ENCODE assay signal across 11 cellular contexts in genomic region chr7:380226-380550, GRCh38.
A peak's percentile ranks its signal among the peaks of the same experiment; 100 is the strongest.
DNase-seq lines count a peak whose midpoint lies in the region; ATAC-seq and TF ChIP-seq lines count a peak whose summit lies in the region.
"Had no signal": no experiment of that assay in that cellular context is flagged by ENCODE, and none has a peak within 500 bp of the region (broad histone marks: within the 10 kb centered on the region; RNA-seq: fewer than 3 reads in every experiment).

No MANE protein-coding gene starts in this region.

- peaks cover 27% of the 10 kb centered on the region for H3K4me1 Mint-ChIP-seq in activated naive CD4-positive, alpha-beta T cell treated with anti-CD3 and anti-CD28 coated beads, Interleukin-2, amount 50 U/mL, for 24 hours
- peaks cover 25 to 31% (median 26%) of the 10 kb centered on the region in 3 donors for H3K4me1 Mint-ChIP-seq in naive B cell
- H3K4me1 Mint-ChIP-seq in activated CD4-positive, alpha-beta memory T cell treated with anti-CD3 and anti-CD28 coated beads, Interleukin-2, amount 10 ng/mL, durations not matched to agents 7 days and 5 days: peaks cover 23% of the 10 kb centered on the region

- H3K27me3 ChIP-seq in thoracic aorta (replicated peaks; ENCODE audit: insufficient read depth): no peaks in the 10 kb centered on the region
- H3K27me3 ChIP-seq in BE2C: peaks cover 6% of the 10 kb centered on the region; the same call in 1 of the 2 replicates

- ATAC-seq in naive B cell (ENCODE audit: low read depth in 2 of 2): no peak
- no peak for ATAC-seq in thoracic aorta (ENCODE audit: insufficient number of reproducible peaks, low FRiP score, low read depth)
- ATAC-seq in HG03442 (IDR thresholded peaks at IDR 0.05; ENCODE audit: unreplicated experiment): no peak

- peak overlapping the region; percentile 62 for H3K4me3 ChIP-seq in thoracic aorta
- no peak overlapping the region for H3K4me3 ChIP-seq in BE2C (ENCODE audit: low read depth, low read length)

- POLR2A ChIA-PET in activated CD4-positive, alpha-beta memory T cell treated with anti-CD3 and anti-CD28 coated beads, Interleukin-2, amount 10 ng/mL, durations not matched to agents 7 days and 5 days (lab: Charles Lee): no interaction called here

- CTCF ChIA-PET in activated CD4-positive, alpha-beta memory T cell treated with anti-CD3 and anti-CD28 coated beads, Interleukin-2, amount 10 ng/mL, durations not matched to agents 7 days and 5 days (lab: Charles Lee): no interaction called here

- H3K36me3 ChIP-seq in thoracic aorta (no peaks in the 10 kb centered on the region), BE2C (no peaks in the 10 kb centered on the region)

- peak overlapping the region; percentile 63 for H3K4me3 Mint-ChIP-seq in activated naive CD4-positive, alpha-beta T cell treated with anti-CD3 and anti-CD28 coated beads, Interleukin-2, amount 50 U/mL, for 24 hours
- peak overlapping the region; percentile 55 to 91 (median 80) for H3K4me3 Mint-ChIP-seq in naive B cell
- no peak overlapping the region for H3K4me3 Mint-ChIP-seq in activated CD4-positive, alpha-beta memory T cell treated with anti-CD3 and anti-CD28 coated beads, Interleukin-2, amount 10 ng/mL, durations not matched to agents 7 days and 5 days

- H3K9me3 Mint-ChIP-seq in activated naive CD4-positive, alpha-beta T cell treated with anti-CD3 and anti-CD28 coated beads, Interleukin-2, amount 50 U/mL, for 24 hours: peaks cover 13% of the 10 kb centered on the region
- peaks cover 13 to 43% (median 30%) of the 10 kb centered on the region in 7 donors for H3K9me3 Mint-ChIP-seq in naive B cell
- H3K9me3 Mint-ChIP-seq in activated CD4-positive, alpha-beta memory T cell treated with anti-CD3 and anti-CD28 coated beads, Interleukin-2, amount 10 ng/mL, durations not matched to agents 7 days and 5 days: peaks cover 12% of the 10 kb centered on the region

- H3K27ac ChIP-seq in thoracic aorta: no peak overlapping the region
- H3K27ac ChIP-seq: parathyroid adenoma had no signal

- H3K4me1 ChIP-seq in thoracic aorta (ENCODE audit: control insufficient read depth in 1 of 2, low read depth in 2 of 2) (peaks cover 0 to 14% of the 10 kb centered on the region in 2 donors), BE2C (no peaks in the 10 kb centered on the region)

- H3K9me3 ChIP-seq in thoracic aorta (peaks cover 14% of the 10 kb centered on the region), BE2C (no peaks in the 10 kb centered on the region; the same call in 1 of the 2 replicates)

- H3K27me3 Mint-ChIP-seq in activated naive CD4-positive, alpha-beta T cell treated with anti-CD3 and anti-CD28 coated beads, Interleukin-2, amount 50 U/mL, for 24 hours: no peaks in the 10 kb centered on the region
- H3K27me3 Mint-ChIP-seq in naive B cell: no peaks in the 10 kb centered on the region
- peaks cover 26% of the 10 kb centered on the region for H3K27me3 Mint-ChIP-seq in activated CD4-positive, alpha-beta memory T cell treated with anti-CD3 and anti-CD28 coated beads, Interleukin-2, amount 10 ng/mL, durations not matched to agents 7 days and 5 days

- no peak for DNase-seq in activated naive CD4-positive, alpha-beta T cell treated with Interleukin-2 at 50 U/mL for 16 hours
- peak; percentile 24 for DNase-seq in central memory CD4-positive, alpha-beta T cell
- no peak for DNase-seq in naive B cell
- DNase-seq in thoracic aorta (ENCODE audit: low spot score): no peak
- no peak for DNase-seq in BE2C
- no peak for DNase-seq in activated CD4-positive, alpha-beta memory T cell treated with anti-CD3 and anti-CD28 coated beads, Interleukin-2, amount 10 ng/mL, durations not matched to agents 7 days and 5 days
- DNase-seq: IMR-90, left ventricle myocardium superior had no signal

- no peak for TF ChIP-seq CTCF in thoracic aorta (IDR thresholded peaks at IDR 0.05)
- no peak for TF ChIP-seq CTCF in BE2C (IDR thresholded peaks at IDR 0.05; ENCODE audit: low read depth, low read length)

- H3K36me3 Mint-ChIP-seq in activated naive CD4-positive, alpha-beta T cell treated with anti-CD3 and anti-CD28 coated beads, Interleukin-2, amount 50 U/mL, for 24 hours: peaks cover 8% of the 10 kb centered on the region
- H3K36me3 Mint-ChIP-seq in naive B cell: peaks cover 8 to 28% of the 10 kb centered on the region in 2 donors
- H3K36me3 Mint-ChIP-seq in activated CD4-positive, alpha-beta memory T cell treated with anti-CD3 and anti-CD28 coated beads, Interleukin-2, amount 10 ng/mL, durations not matched to agents 7 days and 5 days (ENCODE audit: low read depth): no peaks in the 10 kb centered on the region

- peak overlapping the region; percentile 43 for H3K27ac Mint-ChIP-seq in activated naive CD4-positive, alpha-beta T cell treated with anti-CD3 and anti-CD28 coated beads, Interleukin-2, amount 50 U/mL, for 24 hours
- peak overlapping the region in 4 of 6 donors; percentile 72 to 96 (median 92) for H3K27ac Mint-ChIP-seq in naive B cell
- no peak overlapping the region for H3K27ac Mint-ChIP-seq in activated CD4-positive, alpha-beta memory T cell treated with anti-CD3 and anti-CD28 coated beads, Interleukin-2, amount 10 ng/mL, durations not matched to agents 7 days and 5 days
